ENCODE assay signal across 9 cellular contexts in genomic region chr3:56862352-56863062, GRCh38.
DNase-seq lines count a peak whose midpoint lies in the region; ATAC-seq and TF ChIP-seq lines count a peak whose summit lies in the region.
"Had no signal": no experiment of that assay in that cellular context is flagged by ENCODE, and none has a peak within 500 bp of the region (broad histone marks: within the 10 kb centered on the region; RNA-seq: fewer than 3 reads in every experiment).

No MANE protein-coding gene starts in this region.

- no peak overlapping the region for H3K4me3 ChIP-seq in fibroblast of pulmonary artery (replicated peaks; ENCODE audit: low read depth, low read length)

- TF ChIP-seq CTCF in fibroblast of pulmonary artery (IDR thresholded peaks at IDR 0.05; ENCODE audit: low read length, missing control alignments): no peak

- ATAC-seq in SK-N-SH treated with all-trans-retinoic acid at 6 μM for 48 hours (peak; percentile 59), HG03439 (IDR thresholded peaks at IDR 0.05; ENCODE audit: unreplicated experiment) (no peak)

- H3K9me3 Mint-ChIP-seq in activated T-cell treated with anti-CD3 and anti-CD28 coated beads, Interleukin-2, amount 50 U/mL, for 24 hours: no peaks in the 10 kb centered on the region

- H3K4me3 Mint-ChIP-seq in activated T-cell treated with anti-CD3 and anti-CD28 coated beads, Interleukin-2, amount 50 U/mL, for 24 hours: peak overlapping the region; percentile 34
- H3K4me3 Mint-ChIP-seq: CD14-positive monocyte had no signal

- peak overlapping the region; percentile 92 for H3K27ac Mint-ChIP-seq in activated T-cell treated with anti-CD3 and anti-CD28 coated beads, Interleukin-2, amount 50 U/mL, for 24 hours
- H3K27ac Mint-ChIP-seq: CD14-positive monocyte had no signal

- no peaks in the 10 kb centered on the region for H3K27me3 Mint-ChIP-seq in activated T-cell treated with anti-CD3 and anti-CD28 coated beads, Interleukin-2, amount 50 U/mL, for 24 hours

- H3K4me1 Mint-ChIP-seq in activated T-cell treated with anti-CD3 and anti-CD28 coated beads, Interleukin-2, amount 50 U/mL, for 24 hours (ENCODE audit: low read depth): peaks cover 84% of the 10 kb centered on the region

- H3K36me3 Mint-ChIP-seq in activated T-cell treated with anti-CD3 and anti-CD28 coated beads, Interleukin-2, amount 50 U/mL, for 24 hours (ENCODE audit: low read depth): no peaks in the 10 kb centered on the region
- H3K36me3 Mint-ChIP-seq: CD14-positive monocyte had no signal

- no peak for DNase-seq in activated T-cell treated with anti-CD3 and anti-CD28 coated beads, Interleukin-2, amount 50 U/mL, for 24 hours
- DNase-seq in activated T-cell treated with anti-CD3 and anti-CD28 coated beads for 4 hours: no peak
- peak; percentile 77 for DNase-seq in fibroblast of pulmonary artery (ENCODE audit: low read depth)
- DNase-seq in stimulated activated CD4-positive, alpha-beta T cell treated with anti-CD3 and anti-CD28 coated beads, Interleukin-4, amount 100 ng/mL, for 1 hour: peak; percentile 17
- DNase-seq in HuH-7 (ENCODE audit: low spot score): no peak
- no peak for DNase-seq in NCI-H526 treated with DMSO at 0.1 percent for 48 hours (lab: John Stamatoyannopoulos, UW)

TF ChIP-seq in SK-N-SH treated with all-trans-retinoic acid at 6 μM for 48 hours, 23 proteins besides CTCF, POLR2A, EP300 and RAD21:
- no peak for TF ChIP-seq OSR1 (CRISPR knock-in tag; IDR thresholded peaks at IDR 0.05)
- TF ChIP-seq CSDC2 (CRISPR knock-in tag; IDR thresholded peaks at IDR 0.05): no peak
- TF ChIP-seq ISL1 (CRISPR knock-in tag; IDR thresholded peaks at IDR 0.05): peak; percentile 24; the same call in 1 of the 2 replicates

Comparison
In these comparisons a context has a peak if more than half of its experiments do, and no peak if none do; other contexts are left out.
1. DNase-seq: peak in fibroblast of pulmonary artery (single experiment) and stimulated activated CD4-positive, alpha-beta T cell treated with anti-CD3 and anti-CD28 coated beads, Interleukin-4, amount 100 ng/mL, for 1 hour (single experiment); none in activated T-cell treated with anti-CD3 and anti-CD28 coated beads, Interleukin-2, amount 50 U/mL, for 24 hours (single experiment), activated T-cell treated with anti-CD3 and anti-CD28 coated beads for 4 hours (single experiment), HuH-7 (single experiment) and NCI-H526 treated with DMSO at 0.1 percent for 48 hours (single experiment).